Comparison of ENCODE assay signal across 24 cellular contexts in genomic region chr12:13627536-13627935, GRCh38.
"Had no signal": no experiment of that assay in that cellular context is flagged by ENCODE, and none has a peak within 500 bp of the region (broad histone marks: within the 10 kb centered on the region; RNA-seq: fewer than 3 reads in every experiment).

No MANE protein-coding gene starts in this region.

- H3K79me2 ChIP-seq: parathyroid adenoma had no signal

- H3K4me3 ChIP-seq: esophagus muscularis mucosa, gastrocnemius medialis, heart right ventricle, left ventricle myocardium inferior, lower lobe of right lung, psoas muscle, spleen, tibial artery, upper lobe of right lung, vagina had no signal

- H3K4me1 ChIP-seq: esophagus muscularis mucosa, gastrocnemius medialis, heart right ventricle, left ventricle myocardium inferior, lower lobe of right lung, parathyroid adenoma, psoas muscle, spleen, tibial artery, upper lobe of right lung, vagina had no signal

- H3K36me3 Mint-ChIP-seq: memory B cell; natural killer cell treated with Interleukin-12 subunit alpha and Interleukin-12 subunit beta and Interleukin-15 and Interleukin-18, amount 100 ng/mL, for 72 hours; stimulated activated memory B cell treated with anti-CD40 and anti-IgM and Interleukin-4, amounts not matched to agents 10 μg/mL and 1 μg/mL and 100 μg/mL, for 72 hours had no signal

- H3K4me1 Mint-ChIP-seq: memory B cell; stimulated activated memory B cell treated with anti-CD40 and anti-IgM and Interleukin-4, amounts not matched to agents 10 μg/mL and 1 μg/mL and 100 μg/mL, for 72 hours had no signal

- H3K9ac ChIP-seq: parathyroid adenoma had no signal

- H3K27ac Mint-ChIP-seq: memory B cell; natural killer cell treated with Interleukin-12 subunit alpha and Interleukin-12 subunit beta and Interleukin-15 and Interleukin-18, amount 100 ng/mL, for 72 hours; stimulated activated memory B cell treated with anti-CD40 and anti-IgM and Interleukin-4, amounts not matched to agents 10 μg/mL and 1 μg/mL and 100 μg/mL, for 72 hours; stimulated activated naive CD8-positive, alpha-beta T cell treated with anti-CD3 and anti-CD28 coated beads, Interleukin-15, Interleukin-2, amounts not matched to agents 100 ng/mL and 50 ng/mL, for 24 hours had no signal

- H3K27ac ChIP-seq: epithelial cell of prostate, esophagus muscularis mucosa, gastrocnemius medialis, heart right ventricle, left ventricle myocardium inferior, lower lobe of right lung, parathyroid adenoma, psoas muscle, spleen, tibial artery, upper lobe of right lung, vagina had no signal

- H3K9me3 Mint-ChIP-seq: memory B cell; stimulated activated memory B cell treated with anti-CD40 and anti-IgM and Interleukin-4, amounts not matched to agents 10 μg/mL and 1 μg/mL and 100 μg/mL, for 72 hours; stimulated activated naive CD8-positive, alpha-beta T cell treated with anti-CD3 and anti-CD28 coated beads, Interleukin-15, Interleukin-2, amounts not matched to agents 100 ng/mL and 50 ng/mL, for 24 hours had no signal

- H3K9me3 ChIP-seq: esophagus muscularis mucosa, gastrocnemius medialis, heart right ventricle, left ventricle myocardium inferior, lower lobe of right lung, psoas muscle, spleen, tibial artery, upper lobe of right lung, vagina had no signal

- H3K27me3 Mint-ChIP-seq: stimulated activated memory B cell treated with anti-CD40 and anti-IgM and Interleukin-4, amounts not matched to agents 10 μg/mL and 1 μg/mL and 100 μg/mL, for 72 hours had no signal

- H3K36me3 ChIP-seq: esophagus muscularis mucosa, gastrocnemius medialis, heart right ventricle, left ventricle myocardium inferior, lower lobe of right lung, spleen, tibial artery, upper lobe of right lung, vagina had no signal

- H3K27me3 ChIP-seq: esophagus muscularis mucosa, spleen, tibial artery, upper lobe of right lung, vagina had no signal

- H2AFZ ChIP-seq: parathyroid adenoma had no signal

- DNase-seq: effector memory CD4-positive, alpha-beta T cell; gastrocnemius medialis; heart right ventricle; hypothalamus; islet precursor cell; left ventricle myocardium inferior; lower lobe of right lung; midbrain; psoas muscle; retina; spleen; stimulated activated CD4-positive, alpha-beta T cell treated with anti-CD3 and anti-CD28 coated beads, Interleukin-15, amount 100 ng/mL, for 24 hours; stimulated activated CD4-positive, alpha-beta T cell treated with anti-CD3 and anti-CD28 coated beads, Interleukin-1b, Interleukin-23, amount 100 ng/mL, for 48 hours; stimulated activated CD4-positive, alpha-beta T cell treated with anti-CD3 and anti-CD28 coated beads, Interleukin-4, amount 100 ng/mL, for 24 hours; tibial artery; upper lobe of right lung had no signal

- H3K4me3 Mint-ChIP-seq: memory B cell; natural killer cell treated with Interleukin-12 subunit alpha and Interleukin-12 subunit beta and Interleukin-15 and Interleukin-18, amount 100 ng/mL, for 72 hours; stimulated activated memory B cell treated with anti-CD40 and anti-IgM and Interleukin-4, amounts not matched to agents 10 μg/mL and 1 μg/mL and 100 μg/mL, for 72 hours; stimulated activated naive CD8-positive, alpha-beta T cell treated with anti-CD3 and anti-CD28 coated beads, Interleukin-15, Interleukin-2, amounts not matched to agents 100 ng/mL and 50 ng/mL, for 24 hours had no signal
